ENCODE assay signal across 1 cellular context in the genomic region with DNA sequence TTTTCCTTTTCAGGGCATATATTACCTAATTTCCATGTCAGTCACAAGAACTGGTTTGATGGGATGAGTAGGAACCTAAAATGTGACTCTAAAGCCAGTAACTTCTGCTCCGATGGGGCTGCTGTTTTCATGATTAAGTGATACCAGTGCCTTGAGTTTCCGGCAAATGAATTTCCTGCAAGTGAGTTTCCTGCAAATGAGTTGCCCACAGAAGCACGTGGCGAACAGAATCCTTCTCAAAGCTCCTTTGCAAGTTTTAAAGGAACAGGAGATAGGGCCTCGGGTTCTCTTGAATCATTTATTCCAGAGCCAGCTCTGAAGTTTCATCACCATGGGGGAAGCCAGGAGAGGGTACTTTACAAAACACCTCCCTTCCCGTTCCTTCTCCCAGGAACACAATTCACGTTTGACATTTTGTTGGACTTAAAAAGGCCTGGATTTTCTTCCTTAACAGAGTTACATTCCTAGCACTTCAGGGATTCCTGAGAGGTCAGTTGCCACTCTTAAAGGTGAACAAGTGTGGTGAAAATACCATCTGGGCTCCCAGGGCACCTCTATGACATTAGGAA.
TF ChIP-seq lines count a peak whose summit lies in the region.

No MANE protein-coding gene starts in this region.

TF ChIP-seq in liver, 16 proteins besides CTCF, POLR2A, EP300 and RAD21 (continued from another document):
- TF ChIP-seq, protein P1, sequence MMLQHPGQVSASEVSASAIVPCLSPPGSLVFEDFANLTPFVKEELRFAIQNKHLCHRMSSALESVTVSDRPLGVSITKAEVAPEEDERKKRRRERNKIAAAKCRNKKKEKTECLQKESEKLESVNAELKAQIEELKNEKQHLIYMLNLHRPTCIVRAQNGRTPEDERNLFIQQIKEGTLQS (IDR thresholded peaks at IDR 0.05), result no peak
- TF ChIP-seq SP1 (IDR thresholded peaks at IDR 0.05), result no peak
